3 cellular contexts compared by ENCODE assay signal in genomic region chrX:155635019-155635418, GRCh38. TPM values are rescaled to one million over a fixed set of nuclear protein-coding genes. Genes with fewer than 3 reads are reported as not detected.
A peak's percentile ranks its signal among the peaks of the same experiment; 100 is the strongest.
DNase-seq lines count a peak whose midpoint lies in the region; ATAC-seq, FAIRE-seq and TF ChIP-seq lines count a peak whose summit lies in the region.
"Not testable (repeated sequence)": the region's sequence is repeated elsewhere in the genome, so short reads cannot be mapped to it uniquely, and the experiment has no call there.

No MANE protein-coding gene starts in this region.

- POLR2A ChIA-PET in HEK293 (lab: Yijun Ruan, JAX); K562 (lab: Yijun Ruan, JAX): not testable (repeated sequence)

- not testable (repeated sequence) for H3K4me1 ChIP-seq in HEK293 (ENCODE audit: control insufficient read depth, insufficient read depth, low read length); K562 (replicated peaks in 1 of 2; ENCODE audit: control insufficient read depth in 2 of 2, insufficient read depth in 2 of 2, low read length in 2 of 2)

- in situ Hi-C loops in K562 (cut with MboI) = not testable (repeated sequence)

- not testable (repeated sequence) for FAIRE-seq in K562 (lab: Jason Lieb, UNC)

- TF ChIP-seq CTCF in HEK293 (tag by site-specific recombination; IDR thresholded peaks at IDR 0.05); K562 (IDR thresholded peaks at IDR 0.05 in 2 of 3, conservative IDR thresholded peaks at IDR 0.05 in 1 of 3; ENCODE audit: insufficient read depth in 2 of 3, low read depth in 1 of 3, low read length in 3 of 3): not testable (repeated sequence)

- H3K27me3 ChIP-seq in K562 (ENCODE audit: control insufficient read depth in 2 of 2, insufficient read depth in 2 of 2, low read length in 2 of 2) = not testable (repeated sequence)

- not testable (repeated sequence) for H3K4me3 Mint-ChIP-seq in activated naive CD4-positive, alpha-beta T cell treated with anti-CD3 and anti-CD28 coated beads, Interleukin-2, amount 10 ng/mL, durations not matched to agents 7 days and 5 days

- not testable (repeated sequence) for ATAC-seq in K562

- H3K9me1 ChIP-seq in K562 (ENCODE audit: control insufficient read depth, insufficient read depth, low read length) = not testable (repeated sequence)

- H3K27ac ChIP-seq in HEK293 (ENCODE audit: extremely low read depth, low read depth, low read length); K562 (ENCODE audit: extremely low read depth, low read depth, low read length): not testable (repeated sequence)

- TF ChIP-seq RAD21 in K562 (CRISPR knock-in tag; conservative IDR thresholded peaks at IDR 0.05 in 1 of 2, IDR thresholded peaks at IDR 0.05 in 1 of 2) = not testable (repeated sequence)

- H3K27me3 Mint-ChIP-seq in activated naive CD4-positive, alpha-beta T cell treated with anti-CD3 and anti-CD28 coated beads, Interleukin-2, amount 10 ng/mL, durations not matched to agents 7 days and 5 days = not testable (repeated sequence)

- peak overlapping the region; percentile 37 for H3K27ac Mint-ChIP-seq in activated naive CD4-positive, alpha-beta T cell treated with anti-CD3 and anti-CD28 coated beads, Interleukin-2, amount 10 ng/mL, durations not matched to agents 7 days and 5 days

- H3K36me3 ChIP-seq in HEK293 (ENCODE audit: control insufficient read depth in 2 of 2, insufficient read depth in 1 of 2, low read length in 2 of 2); K562 (ENCODE audit: control insufficient read depth, insufficient read depth, low read length): not testable (repeated sequence)

- H3K9me3 ChIP-seq in HEK293 (ENCODE audit: control insufficient read depth, insufficient read depth, low read depth, low read length); K562 (replicated peaks; ENCODE audit: control insufficient read depth, insufficient read depth, low read depth, low read length): not testable (repeated sequence)

- WGBS in K562 (ENCODE audit: insufficient coverage, low coverage, missing lambda C conversion rate) = 36% methylated on average over 1 of the region's 1 CpG

- H2AFZ ChIP-seq in K562 (ENCODE audit: low read depth, low read length) = not testable (repeated sequence)

- not testable (repeated sequence) for BruUV-seq in K562 (replicated peaks; lab: Mats Ljungman, UMichigan)

- H3K9ac ChIP-seq in K562 (ENCODE audit: insufficient read depth in 1 of 2, low read depth in 2 of 2, low read length in 2 of 2) = not testable (repeated sequence)

- TF ChIP-seq POLR2A in K562 (conservative IDR thresholded peaks at IDR 0.05) = not testable (repeated sequence)

- H3K4me3 ChIP-seq in HEK293 (ENCODE audit: low read depth, low read length); K562: not testable (repeated sequence)

- DNase-seq in activated naive CD4-positive, alpha-beta T cell treated with anti-CD3 and anti-CD28 coated beads, Interleukin-2, amount 10 ng/mL, durations not matched to agents 7 days and 5 days; K562 (ENCODE audit: extremely low read depth in 1 of 4, low spot score in 3 of 4): not testable (repeated sequence)

- not testable (repeated sequence) for H3K79me2 ChIP-seq in K562 (ENCODE audit: control insufficient read depth, insufficient read depth, low read length)

- not testable (repeated sequence) for TF ChIP-seq EP300 in K562 (IDR thresholded peaks at IDR 0.05; ENCODE audit: low read length)

- not testable (repeated sequence) for H3K9me3 Mint-ChIP-seq in activated naive CD4-positive, alpha-beta T cell treated with anti-CD3 and anti-CD28 coated beads, Interleukin-2, amount 10 ng/mL, durations not matched to agents 7 days and 5 days

- CTCF ChIA-PET in HEK293 (lab: Yijun Ruan, JAX); activated naive CD4-positive, alpha-beta T cell treated with anti-CD3 and anti-CD28 coated beads, Interleukin-2, amount 10 ng/mL, durations not matched to agents 7 days and 5 days (lab: Charles Lee); K562 (lab: Yijun Ruan, JAX; ENCODE audit: low intra/inter-chr PET ratio): not testable (repeated sequence)

- peaks cover 11% of the 10 kb centered on the region for H3K4me1 Mint-ChIP-seq in activated naive CD4-positive, alpha-beta T cell treated with anti-CD3 and anti-CD28 coated beads, Interleukin-2, amount 10 ng/mL, durations not matched to agents 7 days and 5 days

- not testable (repeated sequence) for H3K36me3 Mint-ChIP-seq in activated naive CD4-positive, alpha-beta T cell treated with anti-CD3 and anti-CD28 coated beads, Interleukin-2, amount 10 ng/mL, durations not matched to agents 7 days and 5 days

- intact Hi-C loops in K562 (cut with micrococcal nuclease) = not testable (repeated sequence)

- H3K4me2 ChIP-seq in K562 (ENCODE audit: insufficient read depth, low read length) = not testable (repeated sequence)

- H4K20me1 ChIP-seq in K562 (replicated peaks; ENCODE audit: control insufficient read depth, insufficient read depth, low read length) = not testable (repeated sequence)

TF ChIP-seq in K562, 482 proteins besides CTCF, POLR2A, EP300 and RAD21:
- peak; percentile 39 for TF ChIP-seq ZNF146 (CRISPR knock-in tag; IDR thresholded peaks at IDR 0.05; ENCODE audit: unreplicated experiment)

RNA-seq across cellular contexts. Expression of gene TMLHE, which starts 22.3 kb away (rescaled TPM):
- total RNA-seq in K562 (2011; cell fraction: chromatin; rRNA removed; ENCODE audit: low replicate concordance) = 48.8 and 48.9 TPM in 2 replicates
- 31.9 and 35.7 TPM in 2 replicates for total RNA-seq in K562 (2011; cell fraction: nucleolus; rRNA removed)
- 34.1 and 36.9 TPM in 2 replicates for total RNA-seq in K562 (2011; cell fraction: nucleoplasm; rRNA removed)
- total RNA-seq in K562 (2014; rRNA removed) (6.5 and 6.9 TPM in 2 replicates), K562 (2014; rRNA removed; fragmentation: Illumina TruSeq; extraction: Trizol) (18.8 and 19.2 TPM in 2 replicates), K562 (2015; rRNA removed; fragmentation: Illumina TruSeq; extraction: Trizol) (14.4 and 18.0 TPM in 2 replicates), K562 (2021) (14.7 and 16.1 TPM in 2 replicates)
- polyA plus RNA-seq in K562 (2011; rRNA removed) (34.3 and 40.9 TPM in 2 replicates), K562 (2014; fragmentation: Illumina TruSeq; extraction: Trizol) (17.6 and 17.9 TPM in 2 replicates), K562 (2014; fragmentation: Nextera tagmentation; extraction: Ambion mirVana) (10 to 100 TPM; 15.9 to 18.6 TPM), K562 (2014; rRNA removed) (11.8 and 12.1 TPM in 2 replicates)
- 14.0 and 24.3 TPM in 2 replicates for polyA plus RNA-seq in K562 (2011; cell fraction: cytosol; rRNA removed)
- polyA plus RNA-seq in K562 (2011; cell fraction: nucleus; rRNA removed) = 27.4 and 41.2 TPM in 2 replicates
- polyA plus RNA-seq in K562 (2012) = 14.3 and 18.6 TPM in 2 replicates
- 53.2 and 63.3 TPM in 2 replicates for polyA minus RNA-seq in K562 (2011; rRNA and poly(A)+ RNA removed)
- 15.6 and 18.6 TPM in 2 replicates for polyA minus RNA-seq in K562 (2011; cell fraction: cytosol; rRNA and poly(A)+ RNA removed)
- 41.6 and 71.9 TPM in 2 replicates for polyA minus RNA-seq in K562 (2011; cell fraction: nucleus; rRNA and poly(A)+ RNA removed)

RNA-seq across cellular contexts. Expression of gene SPRY3, which starts 22.6 kb away (rescaled TPM):
- total RNA-seq in K562 (2011; cell fraction: chromatin; rRNA removed; ENCODE audit: low replicate concordance) = 0.07 and 0.12 TPM in 2 replicates
- 0.13 and 0.17 TPM in 2 replicates for total RNA-seq in K562 (2011; cell fraction: nucleolus; rRNA removed)
- 0.07 and 0.23 TPM in 2 replicates for total RNA-seq in K562 (2011; cell fraction: nucleoplasm; rRNA removed)
- 0.04 TPM in 1 of 2 replicates, not detected in the other for total RNA-seq in K562 (2014; rRNA removed)
- total RNA-seq in K562 (2014; rRNA removed; fragmentation: Illumina TruSeq; extraction: Trizol) = 0.07 and 0.10 TPM in 2 replicates
- total RNA-seq in K562 (2015; rRNA removed; fragmentation: Illumina TruSeq; extraction: Trizol) = 0.08 and 0.14 TPM in 2 replicates
- total RNA-seq in K562 (2021) = 0.07 and 0.11 TPM in 2 replicates
- polyA plus RNA-seq in K562 (2011; rRNA removed) = 0.10 and 0.12 TPM in 2 replicates
- polyA plus RNA-seq in K562 (2011; cell fraction: cytosol; rRNA removed) = 0.06 and 0.07 TPM in 2 replicates
- polyA plus RNA-seq in K562 (2011; cell fraction: nucleus; rRNA removed) = 0.29 and 0.38 TPM in 2 replicates
- polyA plus RNA-seq in K562 (2012) = 0.08 and 0.10 TPM in 2 replicates
- polyA plus RNA-seq in K562 (2014; fragmentation: Illumina TruSeq; extraction: Trizol) = 0.07 and 0.12 TPM in 2 replicates
- polyA plus RNA-seq in K562 (2014; fragmentation: Nextera tagmentation; extraction: Ambion mirVana) = under 1 TPM; 0.03 to 0.07 TPM
- polyA plus RNA-seq in K562 (2014; rRNA removed) = 0.07 and 0.08 TPM in 2 replicates
- 0.18 and 0.24 TPM in 2 replicates for polyA minus RNA-seq in K562 (2011; rRNA and poly(A)+ RNA removed)
- polyA minus RNA-seq in K562 (2011; cell fraction: cytosol; rRNA and poly(A)+ RNA removed) = not detected in 2 replicates
- polyA minus RNA-seq in K562 (2011; cell fraction: nucleus; rRNA and poly(A)+ RNA removed) = 0.13 and 0.22 TPM in 2 replicates
